Comparison of ENCODE assay signal across 21 cellular contexts in the genomic region with DNA sequence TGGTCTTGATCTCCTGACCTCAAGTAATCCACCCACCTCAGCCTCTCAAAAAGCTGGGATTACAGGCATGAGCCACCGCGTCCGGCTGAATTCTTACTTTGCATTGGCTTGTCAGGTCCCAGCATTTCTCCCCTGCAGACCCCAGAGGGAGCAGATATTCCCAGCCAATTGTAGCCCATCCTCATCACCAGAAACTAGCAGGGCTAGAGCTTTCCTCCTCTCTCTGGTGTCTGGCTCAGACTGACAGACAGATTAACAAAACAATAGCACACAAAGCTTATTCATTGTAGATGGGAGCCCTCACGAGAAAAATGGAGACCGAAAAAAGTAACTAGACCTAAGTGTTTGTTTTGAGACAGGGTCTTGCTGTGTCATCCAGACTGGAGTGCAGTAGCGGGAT. TPM values are rescaled to one million over a fixed set of nuclear protein-coding genes. Genes with fewer than 3 reads are reported as not detected.
"Had no signal": no experiment of that assay in that cellular context is flagged by ENCODE, and none has a peak within 500 bp of the region (broad histone marks: within the 10 kb centered on the region; RNA-seq: fewer than 3 reads in every experiment).

No MANE protein-coding gene starts in this region.

- H3K27ac ChIP-seq: coronary artery, esophagus squamous epithelium, gastrocnemius medialis, prostate gland, tibial artery had no signal

- H3K9me3 Mint-ChIP-seq: activated naive CD4-positive, alpha-beta T cell treated with anti-CD3 and anti-CD28 coated beads for 36 hours; activated T-cell treated with anti-CD3 and anti-CD28 coated beads, Interleukin-2, amount 50 U/mL, for 72 hours; stimulated activated naive CD8-positive, alpha-beta T cell treated with anti-CD3 and anti-CD28 coated beads, Interleukin-15, amount 100 ng/mL, for 72 hours had no signal

- H3K4me1 ChIP-seq: esophagus squamous epithelium, gastrocnemius medialis, prostate gland, tibial artery had no signal

- H3K4me3 Mint-ChIP-seq: activated naive CD4-positive, alpha-beta T cell treated with anti-CD3 and anti-CD28 coated beads for 36 hours; activated T-cell treated with anti-CD3 and anti-CD28 coated beads, Interleukin-2, amount 50 U/mL, for 72 hours; stimulated activated naive CD8-positive, alpha-beta T cell treated with anti-CD3 and anti-CD28 coated beads, Interleukin-15, amount 100 ng/mL, for 72 hours had no signal

- H3K9me3 ChIP-seq: esophagus squamous epithelium, gastrocnemius medialis, prostate gland, tibial artery had no signal

- H3K36me3 ChIP-seq: esophagus squamous epithelium, gastrocnemius medialis, prostate gland, tibial artery had no signal

- ATAC-seq: activated T-cell treated with anti-CD3 and anti-CD28 coated beads, Interleukin-2, amount 50 U/mL, for 72 hours; gastrocnemius medialis; left cardiac atrium; stimulated activated naive CD8-positive, alpha-beta T cell treated with anti-CD3 and anti-CD28 coated beads, Interleukin-15, amount 100 ng/mL, for 72 hours had no signal

- H3K27ac Mint-ChIP-seq: activated naive CD4-positive, alpha-beta T cell treated with anti-CD3 and anti-CD28 coated beads for 36 hours; activated T-cell treated with anti-CD3 and anti-CD28 coated beads, Interleukin-2, amount 50 U/mL, for 72 hours; stimulated activated naive CD8-positive, alpha-beta T cell treated with anti-CD3 and anti-CD28 coated beads, Interleukin-15, amount 100 ng/mL, for 72 hours had no signal

- DNase-seq: activated CD4-positive, alpha-beta T cell treated with anti-CD3 and anti-CD28 coated beads for 4 hours; activated CD4-positive, alpha-beta T cell treated with anti-CD3 and anti-CD28 coated beads, Interleukin-2, amount 50 U/mL, for 48 hours; activated CD4-positive, CD25-positive, alpha-beta regulatory T cell; activated effector memory CD4-positive, alpha-beta T cell treated with Interleukin-2 at 50 U/mL for 16 hours; activated naive CD4-positive, alpha-beta T cell treated with anti-CD3 and anti-CD28 coated beads for 36 hours; activated T-cell treated with anti-CD3 and anti-CD28 coated beads, Interleukin-2, amount 50 U/mL, for 72 hours; amygdala; cerebellar nuclear complex; esophagus squamous epithelium; gastrocnemius medialis; hippocampal formation; left cardiac atrium; midbrain; stimulated activated CD4-positive, alpha-beta T cell treated with anti-CD3 and anti-CD28 coated beads, Interleukin-4, amount 100 ng/mL, for 4 hours; stimulated activated naive CD8-positive, alpha-beta T cell treated with anti-CD3 and anti-CD28 coated beads, Interleukin-15, amount 100 ng/mL, for 72 hours; T-helper 9 cell; tibial artery had no signal

- H3K4me1 Mint-ChIP-seq: stimulated activated naive CD8-positive, alpha-beta T cell treated with anti-CD3 and anti-CD28 coated beads, Interleukin-15, amount 100 ng/mL, for 72 hours had no signal

- H3K4me3 ChIP-seq: coronary artery, esophagus squamous epithelium, gastrocnemius medialis, prostate gland, tibial artery had no signal

- H3K27me3 ChIP-seq: esophagus squamous epithelium, gastrocnemius medialis had no signal

RNA-seq across cellular contexts. Expression of gene IFI30, which starts 11.9 kb away (rescaled TPM):
- total RNA-seq: osteocyte had no signal

RNA-seq across cellular contexts. Expression of gene PDE4C, which starts 40.7 kb away (rescaled TPM):
- total RNA-seq: T-helper 1 cell treated with Interleukin-12 subunit alpha and Interleukin-12 subunit beta and Interleukin-4 antibody, amounts not matched to agents 30 ng/mL and 1 ng/mL, for 36 hours had no signal
